ENCODE assay signal across 23 cellular contexts in the genomic region with DNA sequence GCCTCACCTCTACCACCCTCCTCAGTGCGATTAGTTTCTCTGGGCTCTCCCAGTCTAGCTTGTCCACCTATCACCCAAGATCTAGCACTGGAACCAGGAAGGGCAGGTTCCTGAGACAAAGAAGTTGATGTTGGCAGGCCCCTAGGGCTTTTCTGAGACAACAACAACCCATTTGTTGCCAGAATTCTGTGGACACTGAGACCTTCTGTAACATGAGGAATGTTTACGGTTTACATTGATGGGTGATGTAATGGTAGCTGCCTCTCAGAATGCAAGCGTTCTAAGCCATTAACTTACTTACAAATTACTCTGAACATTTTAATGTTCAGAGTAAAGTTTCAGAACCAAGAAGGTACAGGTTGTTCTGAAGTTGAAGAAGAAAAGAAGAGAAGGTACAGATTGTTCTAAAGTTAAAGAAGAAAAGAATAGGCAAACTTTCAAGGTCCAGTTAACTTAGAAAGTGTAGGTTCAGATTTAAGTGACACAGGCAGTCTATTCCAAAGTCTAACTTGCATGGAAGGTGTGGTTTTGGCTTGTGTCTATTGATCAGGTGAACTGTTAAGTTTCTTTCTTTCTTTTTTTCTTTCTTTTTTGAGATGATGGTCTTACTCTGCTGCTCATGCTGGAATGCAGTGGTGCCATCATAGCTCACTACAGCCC. TPM values are rescaled to one million over a fixed set of nuclear protein-coding genes. Genes with fewer than 3 reads are reported as not detected.
DNase-seq lines count a peak whose midpoint lies in the region; ATAC-seq and TF ChIP-seq lines count a peak whose summit lies in the region.
"Had no signal": no experiment of that assay in that cellular context is flagged by ENCODE, and none has a peak within 500 bp of the region (broad histone marks: within the 10 kb centered on the region; RNA-seq: fewer than 3 reads in every experiment).

No MANE protein-coding gene starts in this region.

- CTCF ChIA-PET in MCF 10A (lab: Yijun Ruan, JAX): interaction anchor here (1.6 kb wide), 1 partner anchor 293 kb away, joined by 6 read pairs; no protein-coding TSS in a partner anchor

- peaks cover 0 to 14% of the 10 kb centered on the region in 2 donors for H3K4me1 ChIP-seq in breast epithelium
- H3K4me1 ChIP-seq: BE2C had no signal

- no peak overlapping the region for H3K27ac Mint-ChIP-seq in MCF 10A (ENCODE audit: low read depth, unreplicated experiment)
- peak overlapping the region; percentile 27 for H3K27ac Mint-ChIP-seq in stimulated activated memory B cell treated with anti-CD40 and anti-IgM and Interleukin-4, amounts not matched to agents 10 μg/mL and 1 μg/mL and 100 μg/mL, for 72 hours
- H3K27ac Mint-ChIP-seq in stimulated activated effector memory CD8-positive, alpha-beta T cell treated with anti-CD3 and anti-CD28 coated beads, Interleukin-12 subunit alpha, Interleukin-12 subunit beta, amount 100 ng/mL, for 72 hours: no peak overlapping the region

- no TSS peak for BruUV-seq in MCF 10A (replicated peaks; lab: Mats Ljungman, UMichigan)

- H3K4me3 ChIP-seq in breast epithelium: no peak overlapping the region

- in situ Hi-C loops in SK-MEL-5 (cut with HindIII; ENCODE audit: low pct_unique_long_range_greater_than_20kb, low sequenced_read_pairs): no loop called here

- peaks cover 6% of the 10 kb centered on the region for H3K36me3 Mint-ChIP-seq in MCF 10A (ENCODE audit: insufficient read depth, unreplicated experiment)
- H3K36me3 Mint-ChIP-seq in stimulated activated memory B cell treated with anti-CD40 and anti-IgM and Interleukin-4, amounts not matched to agents 10 μg/mL and 1 μg/mL and 100 μg/mL, for 72 hours: no peaks in the 10 kb centered on the region
- peaks cover 14% of the 10 kb centered on the region for H3K36me3 Mint-ChIP-seq in stimulated activated effector memory CD8-positive, alpha-beta T cell treated with anti-CD3 and anti-CD28 coated beads, Interleukin-12 subunit alpha, Interleukin-12 subunit beta, amount 100 ng/mL, for 72 hours

- POLR2A ChIA-PET in MCF 10A (lab: Yijun Ruan, JAX): no interaction called here

- H3K9me3 ChIP-seq in breast epithelium: no peaks in the 10 kb centered on the region
- H3K9me3 ChIP-seq: BE2C had no signal

- no peaks in the 10 kb centered on the region for H3K27me3 ChIP-seq in breast epithelium
- H3K27me3 ChIP-seq: BE2C had no signal

- H3K36me3 ChIP-seq in breast epithelium: no peaks in the 10 kb centered on the region
- H3K36me3 ChIP-seq: BE2C had no signal

- DNase-seq in breast epithelium (ENCODE audit: low spot score in 2 of 2) (no peak), MCF 10A (ENCODE audit: unreplicated experiment) (no peak), SK-MEL-5 (ENCODE audit: low read depth, low spot score) (peak; percentile 91), foreskin melanocyte (peak; percentile 63), NCI-H526 (lab: John Stamatoyannopoulos, UW) (no peak)
- DNase-seq in stimulated activated effector memory CD8-positive, alpha-beta T cell treated with anti-CD3 and anti-CD28 coated beads, Interleukin-12 subunit alpha, Interleukin-12 subunit beta, amount 100 ng/mL, for 72 hours (ENCODE audit: low spot score in 2 of 2): no peak
- DNase-seq: BE2C; CD4-positive, alpha-beta memory T cell; IMR-90; Karpas-422; MM.1S; NCI-H1092 treated with DMSO at 0.1 percent for 48 hours; NCI-H2081; NCI-H774; RPMI8226; SIG-M5 had no signal

- TF ChIP-seq CTCF in breast epithelium (IDR thresholded peaks at IDR 0.05): no peak
- TF ChIP-seq CTCF in MCF 10A (IDR thresholded peaks at IDR 0.05; ENCODE audit: unreplicated experiment): no peak

- peak overlapping the region; percentile 46 to 71 for H3K27ac ChIP-seq in breast epithelium

- no peak overlapping the region for H3K4me3 Mint-ChIP-seq in MCF 10A (ENCODE audit: unreplicated experiment)
- H3K4me3 Mint-ChIP-seq in stimulated activated memory B cell treated with anti-CD40 and anti-IgM and Interleukin-4, amounts not matched to agents 10 μg/mL and 1 μg/mL and 100 μg/mL, for 72 hours: no peak overlapping the region
- no peak overlapping the region for H3K4me3 Mint-ChIP-seq in stimulated activated effector memory CD8-positive, alpha-beta T cell treated with anti-CD3 and anti-CD28 coated beads, Interleukin-12 subunit alpha, Interleukin-12 subunit beta, amount 100 ng/mL, for 72 hours
- H3K4me3 Mint-ChIP-seq: CD4-positive, alpha-beta memory T cell had no signal

- intact Hi-C loops in breast epithelium (cut with DNase I; ENCODE audit: low total_unique reads) (no loop called here), MCF 10A (cut with micrococcal nuclease) (no loop called here)

- TF ChIP-seq POLR2A in breast epithelium (IDR thresholded peaks at IDR 0.05): no peak

- no peaks in the 10 kb centered on the region for H3K9me3 Mint-ChIP-seq in MCF 10A (ENCODE audit: unreplicated experiment)
- no peaks in the 10 kb centered on the region for H3K9me3 Mint-ChIP-seq in stimulated activated memory B cell treated with anti-CD40 and anti-IgM and Interleukin-4, amounts not matched to agents 10 μg/mL and 1 μg/mL and 100 μg/mL, for 72 hours
- H3K9me3 Mint-ChIP-seq in stimulated activated effector memory CD8-positive, alpha-beta T cell treated with anti-CD3 and anti-CD28 coated beads, Interleukin-12 subunit alpha, Interleukin-12 subunit beta, amount 100 ng/mL, for 72 hours: no peaks in the 10 kb centered on the region
- H3K9me3 Mint-ChIP-seq: CD4-positive, alpha-beta memory T cell had no signal

- ATAC-seq in stimulated activated memory B cell treated with anti-CD40 and anti-IgM and Interleukin-4, amounts not matched to agents 10 μg/mL and 1 μg/mL and 100 μg/mL, for 72 hours: no peak
- ATAC-seq in GM21528 (IDR thresholded peaks at IDR 0.05; ENCODE audit: low FRiP score, unreplicated experiment): no peak
- ATAC-seq in stimulated activated effector memory CD8-positive, alpha-beta T cell treated with anti-CD3 and anti-CD28 coated beads, Interleukin-12 subunit alpha, Interleukin-12 subunit beta, amount 100 ng/mL, for 72 hours: no peak

- peaks cover 13% of the 10 kb centered on the region for H3K4me1 Mint-ChIP-seq in MCF 10A (ENCODE audit: insufficient read depth, unreplicated experiment)
- peaks cover 28% of the 10 kb centered on the region for H3K4me1 Mint-ChIP-seq in stimulated activated memory B cell treated with anti-CD40 and anti-IgM and Interleukin-4, amounts not matched to agents 10 μg/mL and 1 μg/mL and 100 μg/mL, for 72 hours
- peaks cover 21% of the 10 kb centered on the region for H3K4me1 Mint-ChIP-seq in stimulated activated effector memory CD8-positive, alpha-beta T cell treated with anti-CD3 and anti-CD28 coated beads, Interleukin-12 subunit alpha, Interleukin-12 subunit beta, amount 100 ng/mL, for 72 hours

- no peaks in the 10 kb centered on the region for H3K27me3 Mint-ChIP-seq in MCF 10A (ENCODE audit: insufficient read depth, unreplicated experiment)
- H3K27me3 Mint-ChIP-seq in stimulated activated memory B cell treated with anti-CD40 and anti-IgM and Interleukin-4, amounts not matched to agents 10 μg/mL and 1 μg/mL and 100 μg/mL, for 72 hours: no peaks in the 10 kb centered on the region
- H3K27me3 Mint-ChIP-seq: CD4-positive, alpha-beta memory T cell had no signal

RNA-seq across cellular contexts. Expression of gene MED23, which starts 3.7 kb away (rescaled TPM):
- total RNA-seq in breast epithelium (10 to 100 TPM; 23.7 to 61.8 (median 47.5) TPM), MCF 10A (2022) (20.6 and 25.0 TPM in 2 replicates)
- total RNA-seq in SK-MEL-5 (2014; rRNA removed; shearing (Covaris generic)): 22.9 TPM in 2 replicates
- 13.0 and 18.8 TPM in 2 replicates for polyA plus RNA-seq in SK-MEL-5 (2015; cell fraction: cytosol; rRNA removed)
- 146 and 149 TPM in 2 replicates for polyA plus RNA-seq in SK-MEL-5 (2015; cell fraction: nucleus; rRNA removed)

RNA-seq across cellular contexts. Expression of gene ENPP3, which starts 5.3 kb away (rescaled TPM):
- total RNA-seq in breast epithelium: 1 to 10 TPM in 2 of 3 donors, under 1 TPM in 1; 0.98 to 1.8 (median 1.8) TPM
- total RNA-seq in MCF 10A (2022): not detected in 2 replicates
- total RNA-seq in SK-MEL-5 (2014; rRNA removed; shearing (Covaris generic)): 0.66 and 1.5 TPM in 2 replicates
- polyA plus RNA-seq in SK-MEL-5 (2015; cell fraction: cytosol; rRNA removed): 0.14 and 0.46 TPM in 2 replicates
- polyA plus RNA-seq in SK-MEL-5 (2015; cell fraction: nucleus; rRNA removed): 3.3 and 4.1 TPM in 2 replicates
- total RNA-seq: A172, H4, HT-29 had no signal

RNA-seq across cellular contexts. Expression of gene ARG1, which starts 58.7 kb away (rescaled TPM):
- total RNA-seq in breast epithelium (under 1 TPM in 1 of 3 donors, not detected in 2; 0.29 TPM), MCF 10A (2022) (not detected in 2 replicates)
- total RNA-seq in SK-MEL-5 (2014; rRNA removed; shearing (Covaris generic)): not detected in 2 replicates
- not detected in 2 replicates for polyA plus RNA-seq in SK-MEL-5 (2015; cell fraction: cytosol; rRNA removed)
- polyA plus RNA-seq in SK-MEL-5 (2015; cell fraction: nucleus; rRNA removed): not detected in 2 replicates
- total RNA-seq: A172; CD4-positive, alpha-beta memory T cell; H4; HT-29; IMR-90; NCI-H460; OCI-LY7 had no signal
- polyA plus RNA-seq: IMR-90 had no signal

Comparison
In these comparisons a context has a peak if more than half of its experiments do, and no peak if none do; other contexts are left out.
1. DNase-seq: peak in SK-MEL-5 (single experiment) and foreskin melanocyte (single experiment); none in breast epithelium (0 of 2), MCF 10A (single experiment), NCI-H526 (0 of 2) and stimulated activated effector memory CD8-positive, alpha-beta T cell treated with anti-CD3 and anti-CD28 coated beads, Interleukin-12 subunit alpha, Interleukin-12 subunit beta, amount 100 ng/mL, for 72 hours (0 of 2).